Comparison of ENCODE assay signal across 1 cellular context in genomic region chr5:146877783-146878470, GRCh38.
TF ChIP-seq lines count a peak whose summit lies in the region.

No MANE protein-coding gene starts in this region.

TF ChIP-seq in GM23338, 12 proteins besides CTCF, POLR2A, EP300 and RAD21 (continued from another document):
- TF ChIP-seq, protein P1, sequence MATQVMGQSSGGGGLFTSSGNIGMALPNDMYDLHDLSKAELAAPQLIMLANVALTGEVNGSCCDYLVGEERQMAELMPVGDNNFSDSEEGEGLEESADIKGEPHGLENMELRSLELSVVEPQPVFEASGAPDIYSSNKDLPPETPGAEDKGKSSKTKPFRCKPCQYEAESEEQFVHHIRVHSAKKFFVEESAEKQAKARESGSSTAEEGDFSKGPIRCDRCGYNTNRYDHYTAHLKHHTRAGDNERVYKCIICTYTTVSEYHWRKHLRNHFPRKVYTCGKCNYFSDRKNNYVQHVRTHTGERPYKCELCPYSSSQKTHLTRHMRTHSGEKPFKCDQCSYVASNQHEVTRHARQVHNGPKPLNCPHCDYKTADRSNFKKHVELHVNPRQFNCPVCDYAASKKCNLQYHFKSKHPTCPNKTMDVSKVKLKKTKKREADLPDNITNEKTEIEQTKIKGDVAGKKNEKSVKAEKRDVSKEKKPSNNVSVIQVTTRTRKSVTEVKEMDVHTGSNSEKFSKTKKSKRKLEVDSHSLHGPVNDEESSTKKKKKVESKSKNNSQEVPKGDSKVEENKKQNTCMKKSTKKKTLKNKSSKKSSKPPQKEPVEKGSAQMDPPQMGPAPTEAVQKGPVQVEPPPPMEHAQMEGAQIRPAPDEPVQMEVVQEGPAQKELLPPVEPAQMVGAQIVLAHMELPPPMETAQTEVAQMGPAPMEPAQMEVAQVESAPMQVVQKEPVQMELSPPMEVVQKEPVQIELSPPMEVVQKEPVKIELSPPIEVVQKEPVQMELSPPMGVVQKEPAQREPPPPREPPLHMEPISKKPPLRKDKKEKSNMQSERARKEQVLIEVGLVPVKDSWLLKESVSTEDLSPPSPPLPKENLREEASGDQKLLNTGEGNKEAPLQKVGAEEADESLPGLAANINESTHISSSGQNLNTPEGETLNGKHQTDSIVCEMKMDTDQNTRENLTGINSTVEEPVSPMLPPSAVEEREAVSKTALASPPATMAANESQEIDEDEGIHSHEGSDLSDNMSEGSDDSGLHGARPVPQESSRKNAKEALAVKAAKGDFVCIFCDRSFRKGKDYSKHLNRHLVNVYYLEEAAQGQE (IDR thresholded peaks at IDR 0.05; ENCODE audit: unreplicated experiment) = no peak
- TF ChIP-seq EZH2phosphoT487 (IDR thresholded peaks at IDR 0.05; ENCODE audit: unreplicated experiment) = no peak
